ENCODE assay signal across 14 cellular contexts in genomic region chr3:42638339-42638842, GRCh38. TPM values are rescaled to one million over a fixed set of nuclear protein-coding genes. Genes with fewer than 3 reads are reported as not detected.
A peak's percentile ranks its signal among the peaks of the same experiment; 100 is the strongest.
DNase-seq lines count a peak whose midpoint lies in the region; ATAC-seq, FAIRE-seq and TF ChIP-seq lines count a peak whose summit lies in the region.
"Had no signal": no experiment of that assay in that cellular context is flagged by ENCODE, and none has a peak within 500 bp of the region (broad histone marks: within the 10 kb centered on the region; RNA-seq: fewer than 3 reads in every experiment).

No MANE protein-coding gene starts in this region.

- no peak overlapping the region for H3K4me3 ChIP-seq in Jurkat, Clone E6-1 (ENCODE audit: low read length)
- no peak overlapping the region for H3K4me3 ChIP-seq in GM12878
- H3K4me3 ChIP-seq: body of pancreas had no signal

- in situ Hi-C loops in GM12878 (cut with MboI) = no loop called here

- H3K9me3 Mint-ChIP-seq in WTC11 = no peaks in the 10 kb centered on the region

- peak overlapping the region; percentile 59 for H3K27ac ChIP-seq in GM12878 (ENCODE audit: control insufficient read depth, insufficient read depth)
- H3K27ac ChIP-seq: body of pancreas had no signal

- CTCF ChIA-PET in GM12878 (lab: Yijun Ruan, JAX) = interaction anchor here (1.6 kb wide), 1 partner anchor 17 kb away, joined by 3 read pairs; no protein-coding TSS in a partner anchor
- CTCF ChIA-PET in WTC11 (lab: Charles Lee) = no interaction called here

- no peak overlapping the region for H3K4me3 Mint-ChIP-seq in WTC11

- H2AFZ ChIP-seq in GM12878 (ENCODE audit: control insufficient read depth, low read depth, low read length) = no peak overlapping the region

- TF ChIP-seq POLR2A in GM12878 (IDR thresholded peaks at IDR 0.05; ENCODE audit: low read depth, low read length) = no peak

- H3K36me3 Mint-ChIP-seq in WTC11 = peaks cover 42% of the 10 kb centered on the region

- no peaks in the 10 kb centered on the region for H3K9me3 ChIP-seq in GM12878 (replicated peaks; ENCODE audit: control insufficient read depth, insufficient read depth, low read length)
- H3K9me3 ChIP-seq: body of pancreas had no signal

- TF ChIP-seq CTCF in GM12878 (IDR thresholded peaks at IDR 0.05 in 2 of 3, conservative IDR thresholded peaks at IDR 0.05 in 1 of 3; ENCODE audit: control insufficient read depth in 2 of 3, extremely low read depth in 1 of 3, insufficient read depth in 1 of 3, low read depth in 3 of 3, low read length in 3 of 3) = no peak
- TF ChIP-seq CTCF in WTC11 (IDR thresholded peaks at IDR 0.05) = no peak

- 0 out of 2 replicates have a peak, but pooled peaks cover 2% of the 10 kb centered on the region for H4K20me1 ChIP-seq in GM12878 (ENCODE audit: control insufficient read depth, insufficient read depth)

- peak overlapping the region; percentile 29; the same call in 1 of the 2 replicates for H3K4me2 ChIP-seq in GM12878 (ENCODE audit: control insufficient read depth, insufficient read depth)

- no peaks in the 10 kb centered on the region for H3K27me3 Mint-ChIP-seq in WTC11 (ENCODE audit: low read depth)

- TF ChIP-seq EP300 in GM12878 (IDR thresholded peaks at IDR 0.05; ENCODE audit: borderline replicate concordance in 1 of 2, control insufficient read depth in 1 of 2, low read depth in 2 of 2, low read length in 2 of 2) = no peak

- peaks cover 8% of the 10 kb centered on the region for H3K79me2 ChIP-seq in GM12878 (ENCODE audit: control insufficient read depth, insufficient read depth, low read length)

- RAD21 ChIA-PET in GM12878 (lab: Charles Lee; ENCODE audit: unreplicated experiment) = no interaction called here

- H3K27ac Mint-ChIP-seq in WTC11 = no peak overlapping the region

- intact Hi-C loops in GM12878 (cut with micrococcal nuclease; ENCODE audit: unreplicated experiment) = no loop called here

- ATAC-seq in activated CD4-positive, CD25-positive, alpha-beta regulatory T cell treated with anti-CD3 and anti-CD28 coated beads, Interleukin-2, amount 50 U/mL, for 24 hours = peak; percentile 87 to 89
- ATAC-seq in GM12878 = peak; percentile 30; the same call in 1 of the 3 replicates
- no peak for ATAC-seq in WTC11
- no peak for ATAC-seq in GM19395 (IDR thresholded peaks at IDR 0.05; ENCODE audit: unreplicated experiment)
- ATAC-seq: body of pancreas had no signal

- no peaks in the 10 kb centered on the region for H3K27me3 ChIP-seq in GM12878 (replicated peaks in 1 of 2; ENCODE audit: control insufficient read depth in 2 of 2, insufficient read depth in 2 of 2, low read length in 1 of 2)
- H3K27me3 ChIP-seq: body of pancreas had no signal

- no peak for DNase-seq in activated CD4-positive, CD25-positive, alpha-beta regulatory T cell (lab: John Stamatoyannopoulos, UW)
- peak; percentile 82 for DNase-seq in Jurkat, Clone E6-1 (ENCODE audit: low read depth, low spot score)
- DNase-seq in GM12878 (ENCODE audit: low read depth, low spot score) = peak; percentile 30
- DNase-seq in stimulated activated CD4-positive, alpha-beta T cell treated with anti-CD3 and anti-CD28 coated beads, Interleukin-4, amount 100 ng/mL, for 24 hours = peak; percentile 68
- DNase-seq in WTC11 (ENCODE audit: low spot score) = no peak
- no peak for DNase-seq in AML-193 (lab: John Stamatoyannopoulos, UW)
- DNase-seq: 8988T, body of pancreas, EL, NCI-H2107 had no signal

- POLR2A ChIA-PET in GM12878 (lab: Charles Lee) (no interaction called here), WTC11 (lab: Charles Lee) (no interaction called here)

- peak; percentile 81 for FAIRE-seq in GM12878 (lab: Jason Lieb, UNC)
- FAIRE-seq: TTC549 had no signal

- 14% methylated on average over 6 of the region's 6 CpGs for WGBS in GM12878 (ENCODE audit: insufficient coverage, insufficient replicate concordance, low lambda C conversion rate, missing lambda C conversion rate)

- no TSS peak for BruUV-seq in GM12878 (replicated peaks; lab: Mats Ljungman, UMichigan)

- peaks cover 17% of the 10 kb centered on the region for H3K4me1 ChIP-seq in GM12878 (ENCODE audit: control insufficient read depth, insufficient read depth, low read length)
- H3K4me1 ChIP-seq: body of pancreas had no signal

- H3K4me1 Mint-ChIP-seq in WTC11 = no peaks in the 10 kb centered on the region

- TF ChIP-seq RAD21 in GM12878 (IDR thresholded peaks at IDR 0.05; ENCODE audit: insufficient read depth, low read depth, low read length) = no peak

- SMC1A ChIA-PET in GM12878 (lab: Charles Lee; ENCODE audit: uncharacterized antibody, unreplicated experiment) = interaction anchor here (1.3 to 1.7 kb wide), 3 partner anchors 14 to 102 kb away, joined by 3 to 5 read pairs (median 5); no protein-coding TSS in a partner anchor

- H3K9ac ChIP-seq in GM12878 (ENCODE audit: control insufficient read depth, insufficient read depth, low read length) = no peak overlapping the region

- H3K36me3 ChIP-seq in GM12878 (ENCODE audit: control insufficient read depth in 2 of 2, insufficient read depth in 2 of 2, low read length in 1 of 2) = peaks cover 9 to 45% of the 10 kb centered on the region in 2 experiments

RNA-seq across cellular contexts. Expression of gene ZBTB47, which starts 15.1 kb away (rescaled TPM):
- 2.2 TPM for polyA plus RNA-seq in Jurkat, Clone E6-1 (2012; ENCODE audit: insufficient read depth, insufficient read length)
- total RNA-seq in GM12878 (2013; cell fraction: nucleolus; rRNA removed) = 6.0 and 7.1 TPM in 2 replicates
- total RNA-seq in GM12878 (2014; rRNA removed) (3.1 TPM in 2 replicates), GM12878 (2014; rRNA removed; fragmentation: Illumina TruSeq; extraction: Trizol) (1.0 TPM in 2 replicates), GM12878 (2021) (3.1 and 3.4 TPM in 2 replicates), WTC11 (2021) (5.2 to 5.9 TPM (median 5.6 TPM) in 3 replicates)
- 0.79 TPM for polyA plus RNA-seq in GM12878 (2011; ENCODE audit: low read depth)
- polyA plus RNA-seq in GM12878 (2011; rRNA removed) (0.37 and 0.92 TPM in 2 replicates), GM12878 (2014; fragmentation: Illumina TruSeq; extraction: Trizol) (0.49 and 1.1 TPM in 2 replicates), GM12878 (2014; fragmentation: Nextera tagmentation; extraction: Ambion mirVana) (under 1 TPM in 1 of 2 experiments, not detected in 1; 0.04 TPM), GM12878 (2014; rRNA removed) (2.0 and 2.3 TPM in 2 replicates), GM12878 (2016; fragmentation: Nextera tagmentation; extraction: Ambion mirVana) (under 1 TPM; 0.06 to 0.12 TPM)
- 1.1 and 1.6 TPM in 2 replicates for polyA plus RNA-seq in GM12878 (2011; cell fraction: cytosol; rRNA removed)
- 4.2 and 4.7 TPM in 2 replicates for polyA plus RNA-seq in GM12878 (2011; cell fraction: nucleus; rRNA removed)
- polyA plus RNA-seq in GM12878 (2012) = 1.7 and 2.0 TPM in 2 replicates
- polyA minus RNA-seq in GM12878 (2011; rRNA and poly(A)+ RNA removed) = 1.7 and 3.1 TPM in 2 replicates
- polyA minus RNA-seq in GM12878 (2011; cell fraction: cytosol; rRNA and poly(A)+ RNA removed) = 0.67 and 0.73 TPM in 2 replicates
- polyA minus RNA-seq in GM12878 (2011; cell fraction: nucleus; rRNA and poly(A)+ RNA removed) = 1.9 and 4.0 TPM in 2 replicates

RNA-seq across cellular contexts. Expression of gene NKTR, which starts 37.9 kb away (rescaled TPM):
- polyA plus RNA-seq in Jurkat, Clone E6-1 (2012; ENCODE audit: insufficient read depth, insufficient read length) = 54.4 TPM
- 778 and 789 TPM in 2 replicates for total RNA-seq in GM12878 (2013; cell fraction: nucleolus; rRNA removed)
- total RNA-seq in GM12878 (2014; rRNA removed) = 59.6 and 72.6 TPM in 2 replicates
- 77.5 and 84.0 TPM in 2 replicates for total RNA-seq in GM12878 (2014; rRNA removed; fragmentation: Illumina TruSeq; extraction: Trizol)
- total RNA-seq in GM12878 (2021) = 45.0 and 51.1 TPM in 2 replicates
- 36.3 TPM for polyA plus RNA-seq in GM12878 (2011; ENCODE audit: low read depth)
- 87.0 and 148 TPM in 2 replicates for polyA plus RNA-seq in GM12878 (2011; rRNA removed)
- 19.4 and 23.0 TPM in 2 replicates for polyA plus RNA-seq in GM12878 (2011; cell fraction: cytosol; rRNA removed)
- polyA plus RNA-seq in GM12878 (2011; cell fraction: nucleus; rRNA removed) = 209 and 223 TPM in 2 replicates
- 50.3 and 54.0 TPM in 2 replicates for polyA plus RNA-seq in GM12878 (2012)
- 91.9 and 128 TPM in 2 replicates for polyA plus RNA-seq in GM12878 (2014; fragmentation: Illumina TruSeq; extraction: Trizol)
- polyA plus RNA-seq in GM12878 (2014; fragmentation: Nextera tagmentation; extraction: Ambion mirVana) = 10 to 100 TPM; 15.3 to 27.8 TPM
- 62.6 and 73.7 TPM in 2 replicates for polyA plus RNA-seq in GM12878 (2014; rRNA removed)
- 10 to 100 TPM; 40.0 to 46.0 TPM for polyA plus RNA-seq in GM12878 (2016; fragmentation: Nextera tagmentation; extraction: Ambion mirVana)
- polyA minus RNA-seq in GM12878 (2011; rRNA and poly(A)+ RNA removed) = 49.7 and 59.7 TPM in 2 replicates
- 14.8 and 23.2 TPM in 2 replicates for polyA minus RNA-seq in GM12878 (2011; cell fraction: cytosol; rRNA and poly(A)+ RNA removed)
- 129 and 184 TPM in 2 replicates for polyA minus RNA-seq in GM12878 (2011; cell fraction: nucleus; rRNA and poly(A)+ RNA removed)
- 76.4 to 89.3 TPM (median 82.3 TPM) in 3 replicates for total RNA-seq in WTC11 (2021)

RNA-seq across cellular contexts. Expression of gene KLHL40, which starts 46.9 kb away (rescaled TPM):
- polyA plus RNA-seq in Jurkat, Clone E6-1 (2012; ENCODE audit: insufficient read depth, insufficient read length) = not detected
- not detected in 2 replicates for total RNA-seq in GM12878 (2013; cell fraction: nucleolus; rRNA removed)
- total RNA-seq in GM12878 (2014; rRNA removed) (not detected in 2 replicates), GM12878 (2014; rRNA removed; fragmentation: Illumina TruSeq; extraction: Trizol) (not detected in 2 replicates), GM12878 (2021) (not detected in 2 replicates), WTC11 (2021) (not detected in 3 replicates)
- not detected for polyA plus RNA-seq in GM12878 (2011; ENCODE audit: low read depth)
- polyA plus RNA-seq in GM12878 (2011; rRNA removed) (not detected in 2 replicates), GM12878 (2014; fragmentation: Illumina TruSeq; extraction: Trizol) (not detected in 2 replicates), GM12878 (2014; fragmentation: Nextera tagmentation; extraction: Ambion mirVana) (not detected), GM12878 (2014; rRNA removed) (not detected in 2 replicates), GM12878 (2016; fragmentation: Nextera tagmentation; extraction: Ambion mirVana) (not detected)
- not detected in 2 replicates for polyA plus RNA-seq in GM12878 (2011; cell fraction: cytosol; rRNA removed)
- polyA plus RNA-seq in GM12878 (2011; cell fraction: nucleus; rRNA removed) = not detected in 2 replicates
- polyA plus RNA-seq in GM12878 (2012) = not detected in 2 replicates
- polyA minus RNA-seq in GM12878 (2011; rRNA and poly(A)+ RNA removed) = not detected in 2 replicates
- polyA minus RNA-seq in GM12878 (2011; cell fraction: cytosol; rRNA and poly(A)+ RNA removed) = not detected in 2 replicates
- not detected in 2 replicates for polyA minus RNA-seq in GM12878 (2011; cell fraction: nucleus; rRNA and poly(A)+ RNA removed)
- total RNA-seq: body of pancreas, osteocyte had no signal

RNA-seq across cellular contexts. Expression of gene SS18L2, which starts 47.7 kb away (rescaled TPM):
- 58.8 TPM for polyA plus RNA-seq in Jurkat, Clone E6-1 (2012; ENCODE audit: insufficient read depth, insufficient read length)
- total RNA-seq in GM12878 (2013; cell fraction: nucleolus; rRNA removed) = 10.6 and 11.8 TPM in 2 replicates
- total RNA-seq in GM12878 (2014; rRNA removed) (80.4 and 82.2 TPM in 2 replicates), GM12878 (2014; rRNA removed; fragmentation: Illumina TruSeq; extraction: Trizol) (58.5 and 65.2 TPM in 2 replicates), GM12878 (2021) (60.6 and 61.0 TPM in 2 replicates), WTC11 (2021) (52.9 to 65.0 TPM (median 62.6 TPM) in 3 replicates)
- 118 TPM for polyA plus RNA-seq in GM12878 (2011; ENCODE audit: low read depth)
- polyA plus RNA-seq in GM12878 (2011; rRNA removed) (137 and 199 TPM in 2 replicates), GM12878 (2014; fragmentation: Illumina TruSeq; extraction: Trizol) (80.7 and 96.7 TPM in 2 replicates), GM12878 (2014; fragmentation: Nextera tagmentation; extraction: Ambion mirVana) (100 to 1,000 TPM; 293 to 375 TPM), GM12878 (2014; rRNA removed) (85.4 and 97.5 TPM in 2 replicates), GM12878 (2016; fragmentation: Nextera tagmentation; extraction: Ambion mirVana) (100 to 1,000 TPM; 181 to 193 TPM)
- 56.8 and 60.7 TPM in 2 replicates for polyA plus RNA-seq in GM12878 (2011; cell fraction: cytosol; rRNA removed)
- 35.1 and 38.9 TPM in 2 replicates for polyA plus RNA-seq in GM12878 (2011; cell fraction: nucleus; rRNA removed)
- 77.2 and 92.3 TPM in 2 replicates for polyA plus RNA-seq in GM12878 (2012)
- 23.4 and 38.6 TPM in 2 replicates for polyA minus RNA-seq in GM12878 (2011; rRNA and poly(A)+ RNA removed)
- 10.7 and 22.6 TPM in 2 replicates for polyA minus RNA-seq in GM12878 (2011; cell fraction: cytosol; rRNA and poly(A)+ RNA removed)
- polyA minus RNA-seq in GM12878 (2011; cell fraction: nucleus; rRNA and poly(A)+ RNA removed) = 16.4 and 19.8 TPM in 2 replicates

RNA-seq across cellular contexts. Expression of gene SEC22C, which starts 56.6 kb away (rescaled TPM):
- 34.4 TPM for polyA plus RNA-seq in Jurkat, Clone E6-1 (2012; ENCODE audit: insufficient read depth, insufficient read length)
- total RNA-seq in GM12878 (2013; cell fraction: nucleolus; rRNA removed) = 49.4 and 57.2 TPM in 2 replicates
- 45.0 and 56.6 TPM in 2 replicates for total RNA-seq in GM12878 (2014; rRNA removed)
- total RNA-seq in GM12878 (2014; rRNA removed; fragmentation: Illumina TruSeq; extraction: Trizol) = 41.0 and 44.9 TPM in 2 replicates
- 35.8 and 36.2 TPM in 2 replicates for total RNA-seq in GM12878 (2021)
- 18.2 TPM for polyA plus RNA-seq in GM12878 (2011; ENCODE audit: low read depth)
- 29.6 and 31.1 TPM in 2 replicates for polyA plus RNA-seq in GM12878 (2011; rRNA removed)
- polyA plus RNA-seq in GM12878 (2011; cell fraction: cytosol; rRNA removed) = 25.3 and 26.2 TPM in 2 replicates
- polyA plus RNA-seq in GM12878 (2011; cell fraction: nucleus; rRNA removed) = 17.2 and 19.9 TPM in 2 replicates
- 19.5 and 21.3 TPM in 2 replicates for polyA plus RNA-seq in GM12878 (2012)
- polyA plus RNA-seq in GM12878 (2014; fragmentation: Illumina TruSeq; extraction: Trizol) = 39.5 and 47.5 TPM in 2 replicates
- 10 to 100 TPM; 15.6 to 19.3 TPM for polyA plus RNA-seq in GM12878 (2014; fragmentation: Nextera tagmentation; extraction: Ambion mirVana)
- polyA plus RNA-seq in GM12878 (2014; rRNA removed) = 38.6 and 44.4 TPM in 2 replicates
- polyA plus RNA-seq in GM12878 (2016; fragmentation: Nextera tagmentation; extraction: Ambion mirVana) = 10 to 100 TPM; 46.0 to 47.0 TPM
- 21.8 and 21.9 TPM in 2 replicates for polyA minus RNA-seq in GM12878 (2011; rRNA and poly(A)+ RNA removed)
- 6.8 and 10.2 TPM in 2 replicates for polyA minus RNA-seq in GM12878 (2011; cell fraction: cytosol; rRNA and poly(A)+ RNA removed)
- polyA minus RNA-seq in GM12878 (2011; cell fraction: nucleus; rRNA and poly(A)+ RNA removed) = 4.8 and 8.6 TPM in 2 replicates
- 35.2 to 37.0 TPM (median 37.0 TPM) in 3 replicates for total RNA-seq in WTC11 (2021)

Comparison
In these comparisons a context has a peak if more than half of its experiments do, and no peak if none do; other contexts are left out.
1. ATAC-seq: peak in activated CD4-positive, CD25-positive, alpha-beta regulatory T cell treated with anti-CD3 and anti-CD28 coated beads, Interleukin-2, amount 50 U/mL, for 24 hours (2 of 2) and GM12878 (single experiment); none in WTC11 (single experiment) and GM19395 (single experiment).
2. DNase-seq: peak in Jurkat, Clone E6-1 (single experiment), GM12878 (single experiment) and stimulated activated CD4-positive, alpha-beta T cell treated with anti-CD3 and anti-CD28 coated beads, Interleukin-4, amount 100 ng/mL, for 24 hours (single experiment); none in activated CD4-positive, CD25-positive, alpha-beta regulatory T cell (0 of 4), WTC11 (single experiment) and AML-193 (0 of 2).